Comparison of ENCODE assay signal across 2 cellular contexts in genomic region chr12:132194056-132194455, GRCh38.
TF ChIP-seq lines count a peak whose summit lies in the region.

No MANE protein-coding gene starts in this region.

TF ChIP-seq in SK-N-SH, 30 proteins besides CTCF, POLR2A, EP300 and RAD21 (continued from another document):
- TF ChIP-seq ZBTB33 (IDR thresholded peaks at IDR 0.05; ENCODE audit: borderline replicate concordance, low read depth) (no peak), USF1 (IDR thresholded peaks at IDR 0.05; ENCODE audit: borderline replicate concordance, low read depth) (no peak), FOXJ3 (CRISPR knock-in tag; IDR thresholded peaks at IDR 0.05) (no peak), IRF3 (IDR thresholded peaks at IDR 0.05; ENCODE audit: low read depth, low read length) (no peak)

TF ChIP-seq in SK-N-SH treated with all-trans-retinoic acid at 6 μM for 48 hours, 23 proteins besides CTCF, POLR2A, EP300 and RAD21 (continued from another document):
- TF ChIP-seq POU6F1 (CRISPR knock-in tag; IDR thresholded peaks at IDR 0.05; ENCODE audit: borderline replicate concordance, low read depth) (no peak), ZFP30 (CRISPR knock-in tag; IDR thresholded peaks at IDR 0.05) (no peak), OSR1 (CRISPR knock-in tag; IDR thresholded peaks at IDR 0.05) (no peak), RARB (CRISPR knock-in tag; IDR thresholded peaks at IDR 0.05) (no peak), TOX (CRISPR knock-in tag; IDR thresholded peaks at IDR 0.05; ENCODE audit: borderline replicate concordance) (no peak)
- TF ChIP-seq, protein P1, sequence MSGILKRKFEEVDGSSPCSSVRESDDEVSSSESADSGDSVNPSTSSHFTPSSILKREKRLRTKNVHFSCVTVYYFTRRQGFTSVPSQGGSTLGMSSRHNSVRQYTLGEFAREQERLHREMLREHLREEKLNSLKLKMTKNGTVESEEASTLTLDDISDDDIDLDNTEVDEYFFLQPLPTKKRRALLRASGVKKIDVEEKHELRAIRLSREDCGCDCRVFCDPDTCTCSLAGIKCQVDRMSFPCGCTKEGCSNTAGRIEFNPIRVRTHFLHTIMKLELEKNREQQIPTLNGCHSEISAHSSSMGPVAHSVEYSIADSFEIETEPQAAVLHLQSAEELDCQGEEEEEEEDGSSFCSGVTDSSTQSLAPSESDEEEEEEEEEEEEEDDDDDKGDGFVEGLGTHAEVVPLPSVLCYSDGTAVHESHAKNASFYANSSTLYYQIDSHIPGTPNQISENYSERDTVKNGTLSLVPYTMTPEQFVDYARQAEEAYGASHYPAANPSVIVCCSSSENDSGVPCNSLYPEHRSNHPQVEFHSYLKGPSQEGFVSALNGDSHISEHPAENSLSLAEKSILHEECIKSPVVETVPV (CRISPR knock-in tag; IDR thresholded peaks at IDR 0.05): no peak
TF ChIP-seq in SK-N-SH treated with all-trans-retinoic acid at 6 μM for 48 hours: peak in this region for 0.
